In genomic region chr1:192552619-192553225, GRCh38 we compare ENCODE assay signal across 1 cellular context.
TF ChIP-seq lines count a peak whose summit lies in the region.

No MANE protein-coding gene starts in this region.

TF ChIP-seq in GM12878, 131 proteins besides CTCF, POLR2A, EP300 and RAD21 (continued from another document and continues in another):
- no peak for TF ChIP-seq ZBTB40 (IDR thresholded peaks at IDR 0.05; ENCODE audit: borderline replicate concordance)
- no peak for TF ChIP-seq ZBED1 (IDR thresholded peaks at IDR 0.05; ENCODE audit: borderline replicate concordance)
- no peak for TF ChIP-seq YY1 (IDR thresholded peaks at IDR 0.05; ENCODE audit: low read depth, low read length)
- TF ChIP-seq NR2F1 (conservative IDR thresholded peaks at IDR 0.05): no peak
- TF ChIP-seq ASH2L (IDR thresholded peaks at IDR 0.05; ENCODE audit: borderline replicate concordance, low read depth): no peak
- peak; percentile 34; the same call in 1 of the 2 replicates for TF ChIP-seq POLR2AphosphoS5 (IDR thresholded peaks at IDR 0.05; ENCODE audit: low read length)
- TF ChIP-seq CHD1 (IDR thresholded peaks at IDR 0.05; ENCODE audit: low read depth, low read length): peak; percentile 33; the same call in 1 of the 2 replicates
- TF ChIP-seq RB1 (IDR thresholded peaks at IDR 0.05; ENCODE audit: borderline replicate concordance): no peak
- no peak for TF ChIP-seq RUNX3 (IDR thresholded peaks at IDR 0.05; ENCODE audit: low read length)
- no peak for TF ChIP-seq EED (IDR thresholded peaks at IDR 0.05; ENCODE audit: low read depth)
- no peak for TF ChIP-seq ATF3 (IDR thresholded peaks at IDR 0.05; ENCODE audit: borderline replicate concordance, extremely low read depth, low read depth, low read length)
- peak; percentile 64; the same call in 1 of the 2 replicates for TF ChIP-seq ZNF687 (IDR thresholded peaks at IDR 0.05)
- no peak for TF ChIP-seq TARDBP (IDR thresholded peaks at IDR 0.05; ENCODE audit: borderline replicate concordance)
- TF ChIP-seq PKNOX1 (IDR thresholded peaks at IDR 0.05): peak; percentile 74
- no peak for TF ChIP-seq STAT1 (conservative IDR thresholded peaks at IDR 0.05)
- no peak for TF ChIP-seq SUPT20H (IDR thresholded peaks at IDR 0.05; ENCODE audit: borderline replicate concordance, control insufficient read depth, low read depth, low read length)
- TF ChIP-seq ZZZ3 (IDR thresholded peaks at IDR 0.05; ENCODE audit: control insufficient read depth, insufficient read length, low read depth): no peak
- no peak for TF ChIP-seq E2F4 (IDR thresholded peaks at IDR 0.05; ENCODE audit: low read depth, low read length)
- peak in 1 of 2 experiments; percentile 50; a peak in 2 of 4 replicates for TF ChIP-seq BHLHE40 (IDR thresholded peaks at IDR 0.05; ENCODE audit: borderline replicate concordance in 1 of 2, low read depth in 2 of 2, low read length in 1 of 2)
- TF ChIP-seq BRCA1 (IDR thresholded peaks at IDR 0.05; ENCODE audit: low read depth, low read length): no peak
- 0 out of 2 replicates have a peak, but pooled peaks have one; percentile 8 for TF ChIP-seq IRF4 (IDR thresholded peaks at IDR 0.05; ENCODE audit: low read depth, low read length)
- TF ChIP-seq ZNF384 (IDR thresholded peaks at IDR 0.05; ENCODE audit: borderline replicate concordance, low read depth, low read length): no peak
- peak; percentile 45; the same call in 1 of the 2 replicates for TF ChIP-seq MLLT1 (IDR thresholded peaks at IDR 0.05)
- no peak for TF ChIP-seq SIX5 (IDR thresholded peaks at IDR 0.05; ENCODE audit: low read depth, low read length, severe bottlenecking)
- no peak for TF ChIP-seq PML (IDR thresholded peaks at IDR 0.05; ENCODE audit: low read length)
- no peak for TF ChIP-seq MEF2A (IDR thresholded peaks at IDR 0.05; ENCODE audit: insufficient read depth, low read depth, low read length)
- TF ChIP-seq ATF2 (IDR thresholded peaks at IDR 0.05; ENCODE audit: low read length): peak; percentile 58; the same call in 1 of the 2 replicates
- no peak for TF ChIP-seq NR2C1 (IDR thresholded peaks at IDR 0.05)
- no peak for TF ChIP-seq SMC3 (IDR thresholded peaks at IDR 0.05; ENCODE audit: borderline replicate concordance, low read length)
- peak; percentile 26; the same call in 1 of the 2 replicates for TF ChIP-seq CREM (IDR thresholded peaks at IDR 0.05; ENCODE audit: low read depth)
- peak; percentile 58; the same call in 1 of the 2 replicates for TF ChIP-seq ATF7 (IDR thresholded peaks at IDR 0.05; ENCODE audit: low read depth)
- 0 out of 2 replicates have a peak, but pooled peaks have one; percentile 11 for TF ChIP-seq RCOR1 (conservative IDR thresholded peaks at IDR 0.05; ENCODE audit: low read depth, low read length)
- no peak for TF ChIP-seq BCLAF1 (IDR thresholded peaks at IDR 0.05)
- TF ChIP-seq ZBTB33 (IDR thresholded peaks at IDR 0.05): no peak
